ENCODE assay signal across 1 cellular context in the genomic region with DNA sequence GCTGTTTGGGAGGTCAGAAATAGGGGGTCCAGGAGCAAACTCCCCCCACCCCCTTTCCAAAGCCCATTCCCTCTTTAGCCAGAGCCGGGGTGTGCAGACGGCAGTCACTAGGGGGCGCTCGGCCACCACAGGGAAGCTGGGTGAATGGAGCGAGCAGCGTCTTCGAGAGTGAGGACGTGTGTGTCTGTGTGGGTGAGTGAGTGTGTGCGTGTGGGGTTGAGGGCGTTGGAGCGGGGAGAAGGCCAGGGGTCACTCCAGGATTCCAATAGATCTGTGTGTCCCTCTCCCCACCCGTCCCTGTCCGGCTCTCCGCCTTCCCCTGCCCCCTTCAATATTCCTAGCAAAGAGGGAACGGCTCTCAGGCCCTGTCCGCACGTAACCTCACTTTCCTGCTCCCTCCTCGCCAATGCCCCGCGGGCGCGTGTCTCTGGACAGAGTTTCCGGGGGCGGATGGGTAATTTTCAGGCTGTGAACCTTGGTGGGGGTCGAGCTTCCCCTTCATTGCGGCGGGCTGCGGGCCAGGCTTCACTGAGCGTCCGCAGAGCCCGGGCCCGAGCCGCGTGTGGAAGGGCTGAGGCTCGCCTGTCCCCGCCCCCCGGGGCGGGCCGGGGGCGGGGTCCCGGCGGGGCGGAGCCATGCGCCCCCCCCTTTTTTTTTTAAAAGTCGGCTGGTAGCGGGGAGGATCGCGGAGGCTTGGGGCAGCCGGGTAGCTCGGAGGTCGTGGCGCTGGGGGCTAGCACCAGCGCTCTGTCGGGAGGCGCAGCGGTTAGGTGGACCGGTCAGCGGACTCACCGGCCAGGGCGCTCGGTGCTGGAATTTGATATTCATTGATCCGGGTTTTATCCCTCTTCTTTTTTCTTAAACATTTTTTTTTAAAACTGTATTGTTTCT.
TF ChIP-seq lines count a peak whose summit lies in the region.

Gene VEGFA (plus strand): TSS at position 686 of the 891 bp plus-strand sequence.

TF ChIP-seq in A549, 52 proteins besides CTCF, POLR2A, EP300 and RAD21 (continued from another document):
- TF ChIP-seq REST (IDR thresholded peaks at IDR 0.05) (no peak), CBX8 (IDR thresholded peaks at IDR 0.05) (no peak), FOSL2 (IDR thresholded peaks at IDR 0.05) (no peak), FOSL2 (CRISPR knock-in tag; IDR thresholded peaks at IDR 0.05) (no peak), ZFP36 (IDR thresholded peaks at IDR 0.05; ENCODE audit: borderline replicate concordance, partially characterized antibody) (no peak), HOXB5 (CRISPR knock-in tag; IDR thresholded peaks at IDR 0.05) (no peak), POLR2AphosphoS2 (conservative IDR thresholded peaks at IDR 0.05; ENCODE audit: low read length) (no peak), PBX3 (IDR thresholded peaks at IDR 0.05) (no peak), KDM5A (IDR thresholded peaks at IDR 0.05) (no peak), JUN (IDR thresholded peaks at IDR 0.05) (peak; percentile 56 to 72; a peak in 3 of 5 replicates), JUNB (IDR thresholded peaks at IDR 0.05) (no peak), NFE2L2 (conservative IDR thresholded peaks at IDR 0.05; ENCODE audit: low read length) (no peak), BHLHE40 (IDR thresholded peaks at IDR 0.05; ENCODE audit: low read depth, low read length) (no peak), HEYL (CRISPR knock-in tag; IDR thresholded peaks at IDR 0.05) (no peak), PHF8 (IDR thresholded peaks at IDR 0.05; ENCODE audit: borderline replicate concordance, low read depth) (0 out of 2 replicates have a peak, but pooled peaks have one; percentile 47), NR3C1 (IDR thresholded peaks at IDR 0.05) (no peak), CHD4 (IDR thresholded peaks at IDR 0.05; ENCODE audit: borderline replicate concordance) (no peak), ZSCAN20 (CRISPR knock-in tag; IDR thresholded peaks at IDR 0.05) (no peak), RNF2 (IDR thresholded peaks at IDR 0.05; ENCODE audit: borderline replicate concordance, low read depth) (no peak), E2F6 (IDR thresholded peaks at IDR 0.05; ENCODE audit: borderline replicate concordance, low read depth) (no peak), FOXS1 (CRISPR knock-in tag; IDR thresholded peaks at IDR 0.05) (no peak), SMC3 (IDR thresholded peaks at IDR 0.05) (peak; percentile 89), ZC3H11A (IDR thresholded peaks at IDR 0.05) (no peak)
- TF ChIP-seq, protein P1, sequence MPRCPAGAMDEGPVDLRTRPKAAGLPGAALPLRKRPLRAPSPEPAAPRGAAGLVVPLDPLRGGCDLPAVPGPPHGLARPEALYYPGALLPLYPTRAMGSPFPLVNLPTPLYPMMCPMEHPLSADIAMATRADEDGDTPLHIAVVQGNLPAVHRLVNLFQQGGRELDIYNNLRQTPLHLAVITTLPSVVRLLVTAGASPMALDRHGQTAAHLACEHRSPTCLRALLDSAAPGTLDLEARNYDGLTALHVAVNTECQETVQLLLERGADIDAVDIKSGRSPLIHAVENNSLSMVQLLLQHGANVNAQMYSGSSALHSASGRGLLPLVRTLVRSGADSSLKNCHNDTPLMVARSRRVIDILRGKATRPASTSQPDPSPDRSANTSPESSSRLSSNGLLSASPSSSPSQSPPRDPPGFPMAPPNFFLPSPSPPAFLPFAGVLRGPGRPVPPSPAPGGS (IDR thresholded peaks at IDR 0.05) = peak; percentile 93
- TF ChIP-seq, protein P2, sequence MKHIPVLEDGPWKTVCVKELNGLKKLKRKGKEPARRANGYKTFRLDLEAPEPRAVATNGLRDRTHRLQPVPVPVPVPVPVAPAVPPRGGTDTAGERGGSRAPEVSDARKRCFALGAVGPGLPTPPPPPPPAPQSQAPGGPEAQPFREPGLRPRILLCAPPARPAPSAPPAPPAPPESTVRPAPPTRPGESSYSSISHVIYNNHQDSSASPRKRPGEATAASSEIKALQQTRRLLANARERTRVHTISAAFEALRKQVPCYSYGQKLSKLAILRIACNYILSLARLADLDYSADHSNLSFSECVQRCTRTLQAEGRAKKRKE (CRISPR knock-in tag; IDR thresholded peaks at IDR 0.05; ENCODE audit: low read depth) = no peak
- TF ChIP-seq, protein P3, sequence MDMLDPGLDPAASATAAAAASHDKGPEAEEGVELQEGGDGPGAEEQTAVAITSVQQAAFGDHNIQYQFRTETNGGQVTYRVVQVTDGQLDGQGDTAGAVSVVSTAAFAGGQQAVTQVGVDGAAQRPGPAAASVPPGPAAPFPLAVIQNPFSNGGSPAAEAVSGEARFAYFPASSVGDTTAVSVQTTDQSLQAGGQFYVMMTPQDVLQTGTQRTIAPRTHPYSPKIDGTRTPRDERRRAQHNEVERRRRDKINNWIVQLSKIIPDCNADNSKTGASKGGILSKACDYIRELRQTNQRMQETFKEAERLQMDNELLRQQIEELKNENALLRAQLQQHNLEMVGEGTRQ (IDR thresholded peaks at IDR 0.05) = no peak
- TF ChIP-seq, protein P4, sequence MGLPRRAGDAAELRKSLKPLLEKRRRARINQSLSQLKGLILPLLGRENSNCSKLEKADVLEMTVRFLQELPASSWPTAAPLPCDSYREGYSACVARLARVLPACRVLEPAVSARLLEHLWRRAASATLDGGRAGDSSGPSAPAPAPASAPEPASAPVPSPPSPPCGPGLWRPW (IDR thresholded peaks at IDR 0.05) = no peak
- TF ChIP-seq, protein P5, sequence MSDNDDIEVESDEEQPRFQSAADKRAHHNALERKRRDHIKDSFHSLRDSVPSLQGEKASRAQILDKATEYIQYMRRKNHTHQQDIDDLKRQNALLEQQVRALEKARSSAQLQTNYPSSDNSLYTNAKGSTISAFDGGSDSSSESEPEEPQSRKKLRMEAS (IDR thresholded peaks at IDR 0.05) = peak; percentile 60
TF ChIP-seq in A549: peak in this region for 6.
